In the genomic region with DNA sequence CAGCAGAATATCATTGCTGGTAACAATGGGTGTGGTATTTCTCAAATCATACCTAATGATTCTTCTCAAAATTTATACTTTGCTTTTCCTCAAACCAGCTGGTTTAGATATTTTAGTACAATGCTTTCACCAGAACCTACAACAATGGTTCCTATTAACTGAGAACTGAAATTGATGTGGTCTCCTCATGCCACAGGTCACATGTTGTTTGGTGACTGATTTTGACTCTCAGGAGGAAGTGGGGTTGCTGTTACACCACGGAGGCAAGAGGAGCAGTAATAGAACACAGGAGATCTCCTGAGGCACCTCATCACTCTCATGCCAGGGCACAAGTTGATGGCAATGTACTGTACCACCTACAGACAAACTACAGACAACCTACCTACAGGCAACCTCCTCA, we compare ENCODE assay signal across 8 cellular contexts. TPM values are rescaled to one million over a fixed set of nuclear protein-coding genes. Genes with fewer than 3 reads are reported as not detected.
DNase-seq lines count a peak whose midpoint lies in the region; ATAC-seq and TF ChIP-seq lines count a peak whose summit lies in the region.

No MANE protein-coding gene starts in this region.

- TF ChIP-seq CTCF in GM06990 (IDR thresholded peaks at IDR 0.05; ENCODE audit: insufficient read depth, low read length, poor library complexity, severe bottlenecking), result no peak
- no peak for TF ChIP-seq CTCF in foreskin keratinocyte (conservative IDR thresholded peaks at IDR 0.05)
- TF ChIP-seq CTCF in left ventricle myocardium inferior (IDR thresholded peaks at IDR 0.05; ENCODE audit: borderline replicate concordance), result no peak

- H3K27ac Mint-ChIP-seq in activated CD4-positive, alpha-beta memory T cell treated with anti-CD3 and anti-CD28 coated beads, Interleukin-2, amount 10 ng/mL, durations not matched to agents 7 days and 5 days, result peak overlapping the region; percentile 69

- H3K27ac ChIP-seq in foreskin keratinocyte (no peak overlapping the region), left ventricle myocardium inferior (replicated peaks) (no peak overlapping the region)

- CTCF ChIA-PET in activated CD4-positive, alpha-beta memory T cell treated with anti-CD3 and anti-CD28 coated beads, Interleukin-2, amount 10 ng/mL, durations not matched to agents 7 days and 5 days (lab: Charles Lee), result interaction anchor here (0.7 to 5.2 kb wide), 7 partner anchors 11 to 531 kb away, joined by 3 to 37 read pairs (median 3); no protein-coding TSS in a partner anchor

- no peaks in the 10 kb centered on the region for H3K9me3 ChIP-seq in left ventricle myocardium inferior (replicated peaks)

- DNase-seq in GM06990 (ENCODE audit: extremely low read depth, insufficient read length) (peak; percentile 75), NCI-H2029 treated with DMSO at 0.1 percent for 48 hours (lab: John Stamatoyannopoulos, UW) (no peak), foreskin keratinocyte (no peak), left ventricle myocardium inferior (no peak), putamen (ENCODE audit: low spot score) (no peak)
- DNase-seq in activated CD4-positive, alpha-beta memory T cell treated with anti-CD3 and anti-CD28 coated beads, Interleukin-2, amount 10 ng/mL, durations not matched to agents 7 days and 5 days, result peak; percentile 77

- H3K4me3 ChIP-seq in GM06990 (replicated peaks; ENCODE audit: low read depth, low read length) (no peak overlapping the region), left ventricle myocardium inferior (no peak overlapping the region)

- H3K9me3 Mint-ChIP-seq in activated CD4-positive, alpha-beta memory T cell treated with anti-CD3 and anti-CD28 coated beads, Interleukin-2, amount 10 ng/mL, durations not matched to agents 7 days and 5 days, result peaks cover 8% of the 10 kb centered on the region

- intact Hi-C loops in left ventricle myocardium inferior (cut with micrococcal nuclease), result no loop called here

- POLR2A ChIA-PET in activated CD4-positive, alpha-beta memory T cell treated with anti-CD3 and anti-CD28 coated beads, Interleukin-2, amount 10 ng/mL, durations not matched to agents 7 days and 5 days (lab: Charles Lee), result interaction anchor here (0.6 to 6.6 kb wide), 10 partner anchors 10 to 379 kb away, joined by 3 to 58 read pairs (median 4); partner anchors contain the start of genes ACTR2, RAB1A and SPRED2

- H3K36me3 Mint-ChIP-seq in activated CD4-positive, alpha-beta memory T cell treated with anti-CD3 and anti-CD28 coated beads, Interleukin-2, amount 10 ng/mL, durations not matched to agents 7 days and 5 days (ENCODE audit: low read depth), result peaks cover 11% of the 10 kb centered on the region

- H3K27me3 Mint-ChIP-seq in activated CD4-positive, alpha-beta memory T cell treated with anti-CD3 and anti-CD28 coated beads, Interleukin-2, amount 10 ng/mL, durations not matched to agents 7 days and 5 days, result peaks cover 7% of the 10 kb centered on the region

- no peaks in the 10 kb centered on the region for H3K36me3 ChIP-seq in GM06990 (ENCODE audit: control insufficient read depth, insufficient read depth, low read length)
- H3K36me3 ChIP-seq in left ventricle myocardium inferior, result no peaks in the 10 kb centered on the region

- H3K27me3 ChIP-seq in GM06990 (replicated peaks; ENCODE audit: control insufficient read depth, insufficient read depth, low read length), result no peaks in the 10 kb centered on the region
- no peaks in the 10 kb centered on the region for H3K27me3 ChIP-seq in foreskin keratinocyte
- H3K27me3 ChIP-seq in left ventricle myocardium inferior (ENCODE audit: low read depth), result no peaks in the 10 kb centered on the region

- H3K4me1 Mint-ChIP-seq in activated CD4-positive, alpha-beta memory T cell treated with anti-CD3 and anti-CD28 coated beads, Interleukin-2, amount 10 ng/mL, durations not matched to agents 7 days and 5 days, result peaks cover 48% of the 10 kb centered on the region

- ATAC-seq in GM19452 (IDR thresholded peaks at IDR 0.05; ENCODE audit: unreplicated experiment) (peak; percentile 51), HG03354 (IDR thresholded peaks at IDR 0.05; ENCODE audit: poor library complexity, severe bottlenecking, unreplicated experiment) (peak; percentile 59), foreskin keratinocyte (no peak)

- H3K4me1 ChIP-seq in foreskin keratinocyte (peaks cover 4% of the 10 kb centered on the region), left ventricle myocardium inferior (peaks cover 29% of the 10 kb centered on the region)

- no peak overlapping the region for H3K4me3 Mint-ChIP-seq in activated CD4-positive, alpha-beta memory T cell treated with anti-CD3 and anti-CD28 coated beads, Interleukin-2, amount 10 ng/mL, durations not matched to agents 7 days and 5 days

RNA-seq across cellular contexts. Expression of gene CEP68, which starts 3.0 kb away (rescaled TPM):
- total RNA-seq in activated CD4-positive, alpha-beta memory T cell treated with anti-CD3 and anti-CD28 coated beads, Interleukin-2, amount 10 ng/mL, durations not matched to agents 7 days and 5 days, result 10 to 100 TPM; 12.8 to 13.3 TPM
- total RNA-seq in foreskin keratinocyte (5.4 and 5.8 TPM in 2 replicates), left ventricle myocardium inferior (20.2 TPM)
- 4.2 and 4.7 TPM in 2 replicates for polyA plus RNA-seq in foreskin keratinocyte

Comparison
In these comparisons a context has a peak if more than half of its experiments do, and no peak if none do; other contexts are left out.
1. DNase-seq: peak in GM06990 (single experiment) and activated CD4-positive, alpha-beta memory T cell treated with anti-CD3 and anti-CD28 coated beads, Interleukin-2, amount 10 ng/mL, durations not matched to agents 7 days and 5 days (single experiment); none in NCI-H2029 treated with DMSO at 0.1 percent for 48 hours (single experiment), foreskin keratinocyte (0 of 2), left ventricle myocardium inferior (single experiment) and putamen (single experiment).